1 cellular context compared by ENCODE assay signal in the genomic region with DNA sequence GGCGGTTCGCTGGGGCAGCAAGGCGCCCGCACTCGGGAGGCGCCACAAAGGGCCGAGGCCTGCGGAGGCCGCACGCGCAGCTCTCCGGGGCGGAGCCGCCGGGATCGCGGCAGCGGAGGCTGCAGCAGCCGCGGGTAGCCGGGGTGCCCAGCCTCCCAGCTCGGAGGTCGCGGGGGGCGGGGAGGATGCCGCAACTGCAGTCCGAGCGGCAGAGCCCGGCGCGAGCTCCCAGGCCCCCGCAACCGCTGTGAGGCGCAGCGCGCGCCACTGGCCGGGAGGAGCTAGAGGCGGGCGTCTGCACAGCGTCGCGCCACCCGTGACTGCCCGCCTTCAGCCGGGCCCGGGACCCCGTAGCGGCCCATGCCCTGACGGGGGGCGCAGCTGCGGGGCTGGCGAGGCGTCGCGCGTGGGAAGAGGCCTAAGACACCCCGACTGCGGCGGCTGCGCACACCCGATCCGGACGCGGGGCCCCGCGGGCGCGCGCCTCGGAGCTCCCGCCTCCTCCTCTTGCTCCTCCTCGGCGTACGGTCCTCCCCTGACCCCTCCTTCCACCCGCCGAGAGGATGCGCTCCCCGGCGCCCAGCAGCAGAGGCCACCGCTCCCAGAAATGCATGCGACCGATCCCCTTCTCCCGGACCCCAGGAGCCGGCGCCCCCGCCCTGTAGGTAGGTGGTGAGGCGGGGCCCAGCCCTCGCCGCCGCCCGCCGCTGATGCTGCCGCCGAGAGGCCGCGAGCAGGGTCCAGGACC.
TF ChIP-seq lines count a peak whose summit lies in the region.

A gene with protein sequence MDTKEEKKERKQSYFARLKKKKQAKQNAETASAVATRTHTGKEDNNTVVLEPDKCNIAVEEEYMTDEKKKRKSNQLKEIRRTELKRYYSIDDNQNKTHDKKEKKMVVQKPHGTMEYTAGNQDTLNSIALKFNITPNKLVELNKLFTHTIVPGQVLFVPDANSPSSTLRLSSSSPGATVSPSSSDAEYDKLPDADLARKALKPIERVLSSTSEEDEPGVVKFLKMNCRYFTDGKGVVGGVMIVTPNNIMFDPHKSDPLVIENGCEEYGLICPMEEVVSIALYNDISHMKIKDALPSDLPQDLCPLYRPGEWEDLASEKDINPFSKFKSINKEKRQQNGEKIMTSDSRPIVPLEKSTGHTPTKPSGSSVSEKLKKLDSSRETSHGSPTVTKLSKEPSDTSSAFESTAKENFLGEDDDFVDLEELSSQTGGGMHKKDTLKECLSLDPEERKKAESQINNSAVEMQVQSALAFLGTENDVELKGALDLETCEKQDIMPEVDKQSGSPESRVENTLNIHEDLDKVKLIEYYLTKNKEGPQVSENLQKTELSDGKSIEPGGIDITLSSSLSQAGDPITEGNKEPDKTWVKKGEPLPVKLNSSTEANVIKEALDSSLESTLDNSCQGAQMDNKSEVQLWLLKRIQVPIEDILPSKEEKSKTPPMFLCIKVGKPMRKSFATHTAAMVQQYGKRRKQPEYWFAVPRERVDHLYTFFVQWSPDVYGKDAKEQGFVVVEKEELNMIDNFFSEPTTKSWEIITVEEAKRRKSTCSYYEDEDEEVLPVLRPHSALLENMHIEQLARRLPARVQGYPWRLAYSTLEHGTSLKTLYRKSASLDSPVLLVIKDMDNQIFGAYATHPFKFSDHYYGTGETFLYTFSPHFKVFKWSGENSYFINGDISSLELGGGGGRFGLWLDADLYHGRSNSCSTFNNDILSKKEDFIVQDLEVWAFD (plus strand): TSS at position 558 of the 748 bp plus-strand sequence. CDS start 24,395 bp downstream, outside the sequence.

TF ChIP-seq in HepG2, 621 proteins besides CTCF, POLR2A, EP300 and RAD21 (continued from another document):
- TF ChIP-seq, protein P1, sequence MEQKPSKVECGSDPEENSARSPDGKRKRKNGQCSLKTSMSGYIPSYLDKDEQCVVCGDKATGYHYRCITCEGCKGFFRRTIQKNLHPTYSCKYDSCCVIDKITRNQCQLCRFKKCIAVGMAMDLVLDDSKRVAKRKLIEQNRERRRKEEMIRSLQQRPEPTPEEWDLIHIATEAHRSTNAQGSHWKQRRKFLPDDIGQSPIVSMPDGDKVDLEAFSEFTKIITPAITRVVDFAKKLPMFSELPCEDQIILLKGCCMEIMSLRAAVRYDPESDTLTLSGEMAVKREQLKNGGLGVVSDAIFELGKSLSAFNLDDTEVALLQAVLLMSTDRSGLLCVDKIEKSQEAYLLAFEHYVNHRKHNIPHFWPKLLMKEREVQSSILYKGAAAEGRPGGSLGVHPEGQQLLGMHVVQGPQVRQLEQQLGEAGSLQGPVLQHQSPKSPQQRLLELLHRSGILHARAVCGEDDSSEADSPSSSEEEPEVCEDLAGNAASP (CRISPR knock-in tag; IDR thresholded peaks at IDR 0.05; ENCODE audit: borderline replicate concordance) = no peak; the same call in 1 of the 2 replicates
- TF ChIP-seq DNMT3B (CRISPR knock-in tag; conservative IDR thresholded peaks at IDR 0.05) (no peak), ZNF678 (CRISPR knock-in tag; IDR thresholded peaks at IDR 0.05) (peak; percentile 92; the same call in 1 of the 2 replicates), YEATS4 (CRISPR knock-in tag; IDR thresholded peaks at IDR 0.05; ENCODE audit: borderline replicate concordance) (peak; percentile 95), MAFG (CRISPR knock-in tag; IDR thresholded peaks at IDR 0.05) (no peak), TEAD2 (CRISPR knock-in tag; IDR thresholded peaks at IDR 0.05) (no peak; the same call in 1 of the 2 replicates), MBD4 (IDR thresholded peaks at IDR 0.05; ENCODE audit: borderline replicate concordance, low read length) (no peak), NFIB (CRISPR knock-in tag; IDR thresholded peaks at IDR 0.05; ENCODE audit: borderline replicate concordance) (no peak)
- TF ChIP-seq, protein P2, sequence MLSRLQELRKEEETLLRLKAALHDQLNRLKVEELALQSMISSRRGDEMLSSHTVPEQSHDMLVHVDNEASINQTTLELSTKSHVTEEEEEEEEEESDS (CRISPR knock-in tag; IDR thresholded peaks at IDR 0.05; ENCODE audit: borderline replicate concordance) = no peak; the same call in 1 of the 2 replicates
- TF ChIP-seq, protein P3, sequence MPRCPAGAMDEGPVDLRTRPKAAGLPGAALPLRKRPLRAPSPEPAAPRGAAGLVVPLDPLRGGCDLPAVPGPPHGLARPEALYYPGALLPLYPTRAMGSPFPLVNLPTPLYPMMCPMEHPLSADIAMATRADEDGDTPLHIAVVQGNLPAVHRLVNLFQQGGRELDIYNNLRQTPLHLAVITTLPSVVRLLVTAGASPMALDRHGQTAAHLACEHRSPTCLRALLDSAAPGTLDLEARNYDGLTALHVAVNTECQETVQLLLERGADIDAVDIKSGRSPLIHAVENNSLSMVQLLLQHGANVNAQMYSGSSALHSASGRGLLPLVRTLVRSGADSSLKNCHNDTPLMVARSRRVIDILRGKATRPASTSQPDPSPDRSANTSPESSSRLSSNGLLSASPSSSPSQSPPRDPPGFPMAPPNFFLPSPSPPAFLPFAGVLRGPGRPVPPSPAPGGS (CRISPR knock-in tag; IDR thresholded peaks at IDR 0.05) = peak; percentile 84
- TF ChIP-seq, protein P4, sequence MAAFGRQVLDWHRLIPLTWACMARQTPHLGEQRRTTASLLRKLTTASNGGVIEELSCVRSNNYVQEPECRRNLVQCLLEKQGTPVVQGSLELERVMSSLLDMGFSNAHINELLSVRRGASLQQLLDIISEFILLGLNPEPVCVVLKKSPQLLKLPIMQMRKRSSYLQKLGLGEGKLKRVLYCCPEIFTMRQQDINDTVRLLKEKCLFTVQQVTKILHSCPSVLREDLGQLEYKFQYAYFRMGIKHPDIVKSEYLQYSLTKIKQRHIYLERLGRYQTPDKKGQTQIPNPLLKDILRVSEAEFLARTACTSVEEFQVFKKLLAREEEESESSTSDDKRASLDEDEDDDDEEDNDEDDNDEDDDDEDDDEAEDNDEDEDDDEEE (CRISPR knock-in tag; IDR thresholded peaks at IDR 0.05) = peak; percentile 55; the same call in 1 of the 2 replicates
